ENCODE assay signal across 2 cellular contexts in genomic region chr11:118636569-118637290, GRCh38.
TF ChIP-seq lines count a peak whose summit lies in the region.

No MANE protein-coding gene starts in this region.

TF ChIP-seq in IMR-90, 13 proteins besides CTCF, POLR2A, EP300 and RAD21:
- TF ChIP-seq CEBPB (IDR thresholded peaks at IDR 0.05; ENCODE audit: low read depth, low read length) (no peak), RFX5 (IDR thresholded peaks at IDR 0.05; ENCODE audit: low read depth, low read length) (no peak), CHD1 (IDR thresholded peaks at IDR 0.05; ENCODE audit: low read depth, low read length) (no peak)

TF ChIP-seq in K562, 482 proteins besides CTCF, POLR2A, EP300 and RAD21:
- TF ChIP-seq ZNF785 (CRISPR knock-in tag; IDR thresholded peaks at IDR 0.05) = no peak
- peak; percentile 66; the same call in 1 of the 2 replicates for TF ChIP-seq SPI1 (IDR thresholded peaks at IDR 0.05; ENCODE audit: borderline replicate concordance, low read depth, low read length)
TF ChIP-seq in K562: peak in this region for 1.
